ENCODE assay signal across 20 cellular contexts in genomic region chr20:53023717-53024116, GRCh38. TPM values are rescaled to one million over a fixed set of nuclear protein-coding genes. Genes with fewer than 3 reads are reported as not detected.
DNase-seq lines count a peak whose midpoint lies in the region; ATAC-seq and TF ChIP-seq lines count a peak whose summit lies in the region.
"Had no signal": no experiment of that assay in that cellular context is flagged by ENCODE, and none has a peak within 500 bp of the region (broad histone marks: within the 10 kb centered on the region; RNA-seq: fewer than 3 reads in every experiment).

No MANE protein-coding gene starts in this region.

- intact Hi-C loops in uterus (cut with DNase I; ENCODE audit: low total_unique reads) = no loop called here

- TF ChIP-seq CTCF in epithelial cell of esophagus (IDR thresholded peaks at IDR 0.05; ENCODE audit: insufficient read depth, low read depth, low read length, missing control alignments) = no peak
- TF ChIP-seq CTCF in uterus (IDR thresholded peaks at IDR 0.05) = no peak

- DNase-seq in NCI-H1092 treated with DMSO at 0.1 percent for 48 hours (lab: John Stamatoyannopoulos, UW) (peak; percentile 39), NCI-H1092 (lab: John Stamatoyannopoulos, UW) (no peak), epithelial cell of esophagus (ENCODE audit: low read depth) (peak; percentile 8), uterus (no peak)
- DNase-seq in stimulated activated CD4-positive, alpha-beta T cell treated with anti-CD3 and anti-CD28 coated beads, Interleukin-4, amount 100 ng/mL, for 24 hours = peak; percentile 21
- no peak for DNase-seq in stimulated activated CD4-positive, alpha-beta T cell treated with anti-CD3 and anti-CD28 coated beads, Interleukin-2, amount 100 ng/mL, for 48 hours
- DNase-seq: 8988T; activated CD4-positive, alpha-beta T cell treated with anti-CD3 and anti-CD28 coated beads for 1 hour; aorta; H9; Kasumi-1; left ventricle myocardium superior; NCI-H187; NK-92 treated with Interleukin-12 subunit alpha and Interleukin-12 subunit beta, amount 100 ng/mL, for 24 hours; posterior cingulate gyrus; small intestine; upper lobe of right lung had no signal

- no peak for TF ChIP-seq POLR2A in uterus (IDR thresholded peaks at IDR 0.05)

- no peaks in the 10 kb centered on the region for H3K4me1 ChIP-seq in uterus
- H3K4me1 ChIP-seq: upper lobe of right lung had no signal

- H3K9me3 ChIP-seq in uterus = no peaks in the 10 kb centered on the region
- H3K9me3 ChIP-seq: gastroesophageal sphincter, upper lobe of right lung had no signal

- peak overlapping the region; percentile 16 to 44 for H3K27ac ChIP-seq in uterus
- H3K27ac ChIP-seq: gastroesophageal sphincter, upper lobe of right lung had no signal

- H3K36me3 ChIP-seq in uterus = no peaks in the 10 kb centered on the region
- H3K36me3 ChIP-seq: gastroesophageal sphincter, upper lobe of right lung had no signal

- H3K4me3 ChIP-seq in epithelial cell of esophagus (ENCODE audit: low read length) (no peak overlapping the region), uterus (no peak overlapping the region)
- H3K4me3 ChIP-seq: gastroesophageal sphincter, upper lobe of right lung had no signal

- ATAC-seq in GM21723 (IDR thresholded peaks at IDR 0.05; ENCODE audit: unreplicated experiment) = no peak
- no peak for ATAC-seq in HG03196 (IDR thresholded peaks at IDR 0.05; ENCODE audit: unreplicated experiment)
- ATAC-seq: gastroesophageal sphincter, left ventricle myocardium superior, upper lobe of right lung had no signal

- H3K27me3 ChIP-seq in uterus = no peaks in the 10 kb centered on the region
- H3K27me3 ChIP-seq: upper lobe of right lung had no signal

RNA-seq across cellular contexts. Expression of gene TSHZ2, which starts 51.6 kb away (rescaled TPM):
- total RNA-seq in uterus = 10 to 100 TPM; 22.0 to 50.1 (median 33.1) TPM

Comparison
In these comparisons a context has a peak if more than half of its experiments do, and no peak if none do; other contexts are left out.
1. DNase-seq: peak in NCI-H1092 treated with DMSO at 0.1 percent for 48 hours (single experiment), stimulated activated CD4-positive, alpha-beta T cell treated with anti-CD3 and anti-CD28 coated beads, Interleukin-4, amount 100 ng/mL, for 24 hours (single experiment) and epithelial cell of esophagus (single experiment); none in NCI-H1092 (single experiment), stimulated activated CD4-positive, alpha-beta T cell treated with anti-CD3 and anti-CD28 coated beads, Interleukin-2, amount 100 ng/mL, for 48 hours (0 of 2) and uterus (0 of 2).